Comparison of ENCODE assay signal across 1 cellular context in genomic region chr4:1216076-1216614, GRCh38.
TF ChIP-seq lines count a peak whose summit lies in the region.

No MANE protein-coding gene starts in this region.

TF ChIP-seq in SK-N-SH, 30 proteins besides CTCF, POLR2A, EP300 and RAD21 (continued from another document):
- TF ChIP-seq MAX (IDR thresholded peaks at IDR 0.05; ENCODE audit: low read depth) (no peak), RXRA (IDR thresholded peaks at IDR 0.05; ENCODE audit: borderline replicate concordance, low read depth) (no peak), SIN3A (IDR thresholded peaks at IDR 0.05; ENCODE audit: borderline replicate concordance, low read depth, low read length) (no peak), NFIC (IDR thresholded peaks at IDR 0.05; ENCODE audit: borderline replicate concordance) (no peak), ELF1 (IDR thresholded peaks at IDR 0.05) (no peak)
